ENCODE assay signal across 19 cellular contexts in the genomic region with DNA sequence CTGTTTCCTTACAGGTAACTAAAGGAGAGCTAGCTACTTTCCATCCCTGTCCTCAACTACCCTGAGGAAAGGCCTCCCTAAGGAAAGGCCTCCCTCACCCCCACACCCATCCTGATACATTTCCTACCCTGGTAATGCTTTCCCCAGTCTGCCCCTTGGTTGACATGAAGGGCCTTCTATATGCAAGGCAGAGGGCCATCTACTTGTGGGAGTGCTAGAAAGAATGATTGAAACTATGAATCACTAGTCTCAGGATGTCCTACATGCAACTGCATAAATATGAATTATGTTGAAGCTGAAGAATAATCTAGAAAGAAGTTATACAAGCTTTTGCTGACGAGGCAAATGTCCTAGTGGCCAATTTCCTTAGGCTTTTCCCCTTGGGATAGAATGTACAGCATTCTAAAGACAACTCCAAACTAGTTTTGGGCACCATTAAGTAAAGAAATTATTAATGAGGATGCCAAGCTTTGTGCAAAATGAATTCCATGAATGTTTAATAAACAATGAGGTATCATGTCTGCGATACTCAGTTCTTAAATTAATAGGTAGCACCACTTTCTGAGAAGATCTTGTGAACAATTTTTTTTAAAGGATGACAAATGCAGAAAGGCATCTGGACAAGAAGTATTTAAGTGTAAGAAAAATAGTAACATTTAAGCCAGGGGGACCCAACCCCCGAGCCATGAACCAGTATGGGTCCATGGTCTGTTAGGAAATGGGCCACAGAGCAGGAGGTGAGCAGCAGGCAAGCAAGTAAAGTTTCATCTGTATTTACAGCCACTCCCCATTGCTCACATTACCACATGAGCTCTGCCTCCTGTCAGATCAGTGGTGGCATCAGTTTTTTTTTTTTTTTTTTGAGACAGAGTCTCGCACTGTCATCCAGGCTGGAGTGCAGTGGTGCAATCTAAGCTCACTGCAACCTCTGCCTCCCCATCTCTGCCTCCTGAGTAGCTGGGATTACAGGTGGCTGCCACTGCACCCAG.
DNase-seq lines count a peak whose midpoint lies in the region; ATAC-seq, FAIRE-seq and TF ChIP-seq lines count a peak whose summit lies in the region.
"Had no signal": no experiment of that assay in that cellular context is flagged by ENCODE, and none has a peak within 500 bp of the region (broad histone marks: within the 10 kb centered on the region; RNA-seq: fewer than 3 reads in every experiment).

No MANE protein-coding gene starts in this region.

- H3K9ac ChIP-seq in GM12878 (ENCODE audit: control insufficient read depth, insufficient read depth, low read length), result no peak overlapping the region
- H3K9ac ChIP-seq in neuronal stem cell (ENCODE audit: low read depth, low read length, poor library complexity), result no peak overlapping the region

- H3K4me2 ChIP-seq in GM12878 (ENCODE audit: control insufficient read depth, insufficient read depth) (no peak overlapping the region), neuronal stem cell (ENCODE audit: insufficient read depth, low read length, poor library complexity, severe bottlenecking) (no peak overlapping the region)

- no peak overlapping the region for H3K18ac ChIP-seq in neuronal stem cell (ENCODE audit: low read length)

- no TSS peak for BruUV-seq in GM12878 (replicated peaks; lab: Mats Ljungman, UMichigan)

- peaks cover 7% of the 10 kb centered on the region; the same call in 1 of the 2 replicates for H3K4me1 ChIP-seq in GM12878 (ENCODE audit: control insufficient read depth, insufficient read depth, low read length)
- H3K4me1 ChIP-seq in neuronal stem cell (ENCODE audit: control insufficient read depth in 2 of 2, insufficient read depth in 1 of 2, low read depth in 1 of 2, low read length in 2 of 2), result peaks cover 3% of the 10 kb centered on the region in 2 donors
- H3K4me1 ChIP-seq: SJCRH30 had no signal

- SMC1A ChIA-PET in GM12878 (lab: Charles Lee; ENCODE audit: uncharacterized antibody, unreplicated experiment), result interaction anchor here (0.6 to 1.4 kb wide), 6 partner anchors 9 to 236 kb away, joined by 3 to 4 read pairs (median 3); no protein-coding TSS in a partner anchor

- TF ChIP-seq EP300 in GM12878 (IDR thresholded peaks at IDR 0.05; ENCODE audit: borderline replicate concordance in 1 of 2, control insufficient read depth in 1 of 2, low read depth in 2 of 2, low read length in 2 of 2), result no peak

- TF ChIP-seq CTCF in AG10803 (conservative IDR thresholded peaks at IDR 0.05; ENCODE audit: low read length) (no peak), GM12878 (IDR thresholded peaks at IDR 0.05 in 2 of 3, conservative IDR thresholded peaks at IDR 0.05 in 1 of 3; ENCODE audit: control insufficient read depth in 2 of 3, extremely low read depth in 1 of 3, insufficient read depth in 1 of 3, low read depth in 3 of 3, low read length in 3 of 3) (no peak)

- no peak overlapping the region for H3K23ac ChIP-seq in neuronal stem cell (ENCODE audit: low read depth, low read length, poor library complexity)

- H4K91ac ChIP-seq in neuronal stem cell (ENCODE audit: low read depth, low read length, poor library complexity), result no peak overlapping the region

- H3K27me3 ChIP-seq in GM12878 (replicated peaks in 1 of 2; ENCODE audit: control insufficient read depth in 2 of 2, insufficient read depth in 2 of 2, low read length in 1 of 2) (no peaks in the 10 kb centered on the region), neuronal stem cell (ENCODE audit: control insufficient read depth in 3 of 3, insufficient read depth in 3 of 3, low read depth in 1 of 3, low read length in 3 of 3) (no peaks in the 10 kb centered on the region)
- H3K27me3 ChIP-seq: SJCRH30 had no signal

- CTCF ChIA-PET in GM12878 (lab: Yijun Ruan, JAX), result no interaction called here

- no peak for FAIRE-seq in GM12878 (lab: Jason Lieb, UNC)

- H2BK5ac ChIP-seq in neuronal stem cell (ENCODE audit: low read length), result no peak overlapping the region

- no peak for TF ChIP-seq POLR2A in GM12878 (IDR thresholded peaks at IDR 0.05; ENCODE audit: low read depth, low read length)

- WGBS in GM12878 (ENCODE audit: insufficient coverage, insufficient replicate concordance, low lambda C conversion rate, missing lambda C conversion rate), result 51% methylated on average over 3 of the region's 4 CpGs
- WGBS in neuronal stem cell (ENCODE audit: extremely low coverage in 2 of 2, insufficient read length in 2 of 2, insufficient replicate concordance in 1 of 2), 2 donors, result no CpG with 5 or more reads among the region's 4 CpGs

- no peak overlapping the region for H4K8ac ChIP-seq in neuronal stem cell (ENCODE audit: low read depth, low read length)

- POLR2A ChIA-PET in GM12878 (lab: Charles Lee), result interaction anchor here (0.7 kb wide), 1 partner anchor 72 kb away, joined by 4 read pairs; no protein-coding TSS in a partner anchor

- H4K20me1 ChIP-seq in GM12878 (ENCODE audit: control insufficient read depth, insufficient read depth), result no peaks in the 10 kb centered on the region

- no peak overlapping the region for H3K14ac ChIP-seq in neuronal stem cell (ENCODE audit: low read length)

- H3K27ac ChIP-seq in GM12878 (ENCODE audit: control insufficient read depth, insufficient read depth) (no peak overlapping the region), neuronal stem cell (replicated peaks; ENCODE audit: low read length) (no peak overlapping the region)
- H3K27ac ChIP-seq: HL-60, RWPE1, SJCRH30 had no signal

- ATAC-seq in HG03064 (IDR thresholded peaks at IDR 0.05; ENCODE audit: low read depth, unreplicated experiment) (peak; percentile 11), GM12878 (peak; percentile 21; the same call in 1 of the 3 replicates), HG02973 (IDR thresholded peaks at IDR 0.05; ENCODE audit: unreplicated experiment) (no peak), left cardiac atrium (no peak)
- ATAC-seq: HCT116 had no signal

- TF ChIP-seq RAD21 in GM12878 (IDR thresholded peaks at IDR 0.05; ENCODE audit: insufficient read depth, low read depth, low read length), result no peak

- RAD21 ChIA-PET in GM12878 (lab: Charles Lee; ENCODE audit: unreplicated experiment), result interaction anchor here (0.5 to 1.4 kb wide), 2 partner anchors 235 to 1304 kb away, joined by 3 to 4 read pairs; no protein-coding TSS in a partner anchor

- H2AFZ ChIP-seq in GM12878 (ENCODE audit: control insufficient read depth, low read depth, low read length), result no peak overlapping the region
- no peak overlapping the region for H2AFZ ChIP-seq in neuronal stem cell (ENCODE audit: low read length)

- H2AK5ac ChIP-seq in neuronal stem cell (ENCODE audit: low read depth, low read length), result no peak overlapping the region

- no peaks in the 10 kb centered on the region for H3K9me3 ChIP-seq in GM12878 (replicated peaks; ENCODE audit: control insufficient read depth, insufficient read depth, low read length)
- H3K9me3 ChIP-seq in neuronal stem cell (replicated peaks in 1 of 2; ENCODE audit: control insufficient read depth in 2 of 2, insufficient read depth in 1 of 2, low read depth in 1 of 2, low read length in 2 of 2), result peaks cover 0 to 33% of the 10 kb centered on the region in 2 donors
- H3K9me3 ChIP-seq: SJCRH30 had no signal

- no peak overlapping the region for H2BK120ac ChIP-seq in neuronal stem cell (ENCODE audit: low read depth, low read length)

- intact Hi-C loops in GM12878 (cut with micrococcal nuclease; ENCODE audit: unreplicated experiment), result no loop called here
- intact Hi-C loops in left cardiac atrium (cut with DNase I), result no loop called here

- H3K4ac ChIP-seq in neuronal stem cell (ENCODE audit: low read length), result no peak overlapping the region

- no peak overlapping the region for H2BK15ac ChIP-seq in neuronal stem cell (ENCODE audit: low read length)

- H2BK12ac ChIP-seq in neuronal stem cell (ENCODE audit: low read length), result no peak overlapping the region

- no peaks in the 10 kb centered on the region for H3K79me1 ChIP-seq in neuronal stem cell (ENCODE audit: low read depth, low read length)

- H3K4me3 ChIP-seq in AG10803 (ENCODE audit: low read length), result no peak overlapping the region
- no peak overlapping the region for H3K4me3 ChIP-seq in GM12878
- H3K4me3 ChIP-seq in neuronal stem cell (ENCODE audit: low read length in 2 of 2), result no peak overlapping the region
- H3K4me3 ChIP-seq: SJCRH30 had no signal

- H3K36me3 ChIP-seq in GM12878 (ENCODE audit: control insufficient read depth in 2 of 2, insufficient read depth in 2 of 2, low read length in 1 of 2) (no peaks in the 10 kb centered on the region), neuronal stem cell (replicated peaks in 1 of 2; ENCODE audit: control insufficient read depth in 2 of 2, insufficient read depth in 2 of 2, low read length in 2 of 2) (peaks cover 0 to 31% of the 10 kb centered on the region in 2 donors)
- H3K36me3 ChIP-seq: SJCRH30 had no signal

- no peaks in the 10 kb centered on the region for H3K79me2 ChIP-seq in GM12878 (ENCODE audit: control insufficient read depth, insufficient read depth, low read length)

- peak; percentile 20 for DNase-seq in AG10803 (ENCODE audit: low read depth)
- DNase-seq in GM12878 (ENCODE audit: low read depth, low spot score), result no peak
- peak; percentile 13 for DNase-seq in kidney tubule cell (ENCODE audit: low spot score)
- no peak for DNase-seq in neuronal stem cell (ENCODE audit: low spot score)
- no peak for DNase-seq in epidermal melanocyte (ENCODE audit: insufficient read length, low spot score)
- DNase-seq in left cardiac atrium, result no peak
- DNase-seq: CD4-positive, CD25-positive, alpha-beta regulatory T cell; DMS79; GDM1; KG1; NCI-H1092 treated with DMSO at 0.1 percent for 48 hours; NCI-H187; NCI-H510A treated with DMSO at 0.1 percent for 48 hours; SJCRH30 had no signal

- in situ Hi-C loops in GM12878 (cut with MboI), result no loop called here

TF ChIP-seq in GM12878, 131 proteins besides CTCF, POLR2A, EP300 and RAD21 (continues in another document):
- TF ChIP-seq MEF2A (IDR thresholded peaks at IDR 0.05; ENCODE audit: insufficient read depth, low read depth, low read length) (no peak), SUPT20H (IDR thresholded peaks at IDR 0.05; ENCODE audit: borderline replicate concordance, control insufficient read depth, low read depth, low read length) (no peak)
- TF ChIP-seq, protein P1, sequence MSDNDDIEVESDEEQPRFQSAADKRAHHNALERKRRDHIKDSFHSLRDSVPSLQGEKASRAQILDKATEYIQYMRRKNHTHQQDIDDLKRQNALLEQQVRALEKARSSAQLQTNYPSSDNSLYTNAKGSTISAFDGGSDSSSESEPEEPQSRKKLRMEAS (IDR thresholded peaks at IDR 0.05; ENCODE audit: low read depth, low read length), result no peak
- TF ChIP-seq, protein P2, sequence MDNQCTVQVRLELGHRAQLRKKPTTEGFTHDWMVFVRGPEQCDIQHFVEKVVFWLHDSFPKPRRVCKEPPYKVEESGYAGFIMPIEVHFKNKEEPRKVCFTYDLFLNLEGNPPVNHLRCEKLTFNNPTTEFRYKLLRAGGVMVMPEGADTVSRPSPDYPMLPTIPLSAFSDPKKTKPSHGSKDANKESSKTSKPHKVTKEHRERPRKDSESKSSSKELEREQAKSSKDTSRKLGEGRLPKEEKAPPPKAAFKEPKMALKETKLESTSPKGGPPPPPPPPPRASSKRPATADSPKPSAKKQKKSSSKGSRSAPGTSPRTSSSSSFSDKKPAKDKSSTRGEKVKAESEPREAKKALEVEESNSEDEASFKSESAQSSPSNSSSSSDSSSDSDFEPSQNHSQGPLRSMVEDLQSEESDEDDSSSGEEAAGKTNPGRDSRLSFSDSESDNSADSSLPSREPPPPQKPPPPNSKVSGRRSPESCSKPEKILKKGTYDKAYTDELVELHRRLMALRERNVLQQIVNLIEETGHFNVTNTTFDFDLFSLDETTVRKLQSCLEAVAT (IDR thresholded peaks at IDR 0.05), result no peak

Comparison
In these comparisons a context has a peak if more than half of its experiments do, and no peak if none do; other contexts are left out.
1. DNase-seq: peak in AG10803 (single experiment) and kidney tubule cell (single experiment); none in GM12878 (single experiment), neuronal stem cell (single experiment), epidermal melanocyte (single experiment) and left cardiac atrium (single experiment).
2. ATAC-seq: peak in HG03064 (single experiment) and GM12878 (single experiment); none in HG02973 (single experiment) and left cardiac atrium (0 of 2).